In genomic region chr13:109357751-109358150, GRCh38 we compare ENCODE assay signal across 18 cellular contexts.
"Had no signal": no experiment of that assay in that cellular context is flagged by ENCODE, and none has a peak within 500 bp of the region (broad histone marks: within the 10 kb centered on the region; RNA-seq: fewer than 3 reads in every experiment).

No MANE protein-coding gene starts in this region.

- H3K27me3 ChIP-seq: ascending aorta, cardiac muscle cell, gastrocnemius medialis, left lung, tibial nerve had no signal

- H3K27ac Mint-ChIP-seq: activated CD4-positive, alpha-beta T cell treated with anti-CD3 and anti-CD28 coated beads, Interleukin-2, amount 10 ng/mL, durations not matched to agents 7 days and 5 days; activated CD8-positive, alpha-beta T cell treated with anti-CD3 and anti-CD28 coated beads, Interleukin-2, amount 10 ng/mL, durations not matched to agents 7 days and 5 days; activated naive CD4-positive, alpha-beta T cell treated with anti-CD3 and anti-CD28 coated beads for 36 hours; progenitor cell of endocrine pancreas; stimulated activated naive CD8-positive, alpha-beta T cell treated with anti-CD3 and anti-CD28 coated beads, Interleukin-15, Interleukin-2, amounts not matched to agents 100 ng/mL and 50 ng/mL, for 24 hours had no signal

- H3K27me3 Mint-ChIP-seq: activated CD4-positive, alpha-beta T cell treated with anti-CD3 and anti-CD28 coated beads, Interleukin-2, amount 10 ng/mL, durations not matched to agents 7 days and 5 days had no signal

- H3K4me1 Mint-ChIP-seq: activated CD4-positive, alpha-beta T cell treated with anti-CD3 and anti-CD28 coated beads, Interleukin-2, amount 10 ng/mL, durations not matched to agents 7 days and 5 days had no signal

- ATAC-seq: activated CD8-positive, alpha-beta T cell treated with anti-CD3 and anti-CD28 coated beads, Interleukin-2, amount 10 ng/mL, durations not matched to agents 7 days and 5 days; activated T-cell treated with anti-CD3 and anti-CD28 coated beads, Interleukin-2, amount 50 U/mL, for 4 hours; gastrocnemius medialis; left lung had no signal

- H3K4me3 ChIP-seq: ascending aorta, cardiac muscle cell, dorsolateral prefrontal cortex, gastrocnemius medialis, left lung, tibial nerve had no signal

- H3K36me3 ChIP-seq: ascending aorta, cardiac muscle cell, gastrocnemius medialis, left lung, tibial nerve had no signal

- H3K27ac ChIP-seq: ascending aorta, cardiac muscle cell, dorsolateral prefrontal cortex, gastrocnemius medialis, left lung, tibial nerve had no signal

- DNase-seq: activated CD4-positive, alpha-beta T cell treated with anti-CD3 and anti-CD28 coated beads, Interleukin-2, amount 10 ng/mL, durations not matched to agents 7 days and 5 days; activated CD8-positive, alpha-beta memory T cell treated with anti-CD3 and anti-CD28 coated beads, Interleukin-2, amount 50 U/mL, for 4 hours; activated CD8-positive, alpha-beta T cell treated with anti-CD3 and anti-CD28 coated beads, Interleukin-2, amount 10 ng/mL, durations not matched to agents 7 days and 5 days; activated naive CD4-positive, alpha-beta T cell treated with anti-CD3 and anti-CD28 coated beads for 36 hours; activated T-cell treated with anti-CD3 and anti-CD28 coated beads, Interleukin-2, amount 50 U/mL, for 4 hours; dorsolateral prefrontal cortex; gastrocnemius medialis; head of caudate nucleus; left lung; stimulated activated CD4-positive, alpha-beta T cell treated with anti-CD3 and anti-CD28 coated beads, Interleukin-15, amount 100 ng/mL, for 24 hours; stimulated activated CD4-positive, alpha-beta T cell treated with anti-CD3 and anti-CD28 coated beads, Interleukin-2, amount 100 ng/mL, for 48 hours; T-helper 1 cell; T-helper 9 cell had no signal

- H3K4me1 ChIP-seq: ascending aorta, gastrocnemius medialis, tibial nerve had no signal

- H3K9me3 Mint-ChIP-seq: activated CD4-positive, alpha-beta T cell treated with anti-CD3 and anti-CD28 coated beads, Interleukin-2, amount 10 ng/mL, durations not matched to agents 7 days and 5 days; activated naive CD4-positive, alpha-beta T cell treated with anti-CD3 and anti-CD28 coated beads for 36 hours; activated T-cell treated with anti-CD3 and anti-CD28 coated beads, Interleukin-2, amount 50 U/mL, for 4 hours; stimulated activated naive CD8-positive, alpha-beta T cell treated with anti-CD3 and anti-CD28 coated beads, Interleukin-15, Interleukin-2, amounts not matched to agents 100 ng/mL and 50 ng/mL, for 24 hours had no signal

- H3K9me3 ChIP-seq: ascending aorta, gastrocnemius medialis, left lung, tibial nerve had no signal

- H3K4me3 Mint-ChIP-seq: activated CD4-positive, alpha-beta T cell treated with anti-CD3 and anti-CD28 coated beads, Interleukin-2, amount 10 ng/mL, durations not matched to agents 7 days and 5 days; activated CD8-positive, alpha-beta T cell treated with anti-CD3 and anti-CD28 coated beads, Interleukin-2, amount 10 ng/mL, durations not matched to agents 7 days and 5 days; activated naive CD4-positive, alpha-beta T cell treated with anti-CD3 and anti-CD28 coated beads for 36 hours; activated T-cell treated with anti-CD3 and anti-CD28 coated beads, Interleukin-2, amount 50 U/mL, for 4 hours; stimulated activated naive CD8-positive, alpha-beta T cell treated with anti-CD3 and anti-CD28 coated beads, Interleukin-15, Interleukin-2, amounts not matched to agents 100 ng/mL and 50 ng/mL, for 24 hours had no signal
